In genomic region chr5:163586431-163587033, GRCh38 we compare ENCODE assay signal across 26 cellular contexts.
DNase-seq lines count a peak whose midpoint lies in the region; TF ChIP-seq lines count a peak whose summit lies in the region.
"Had no signal": no experiment of that assay in that cellular context is flagged by ENCODE, and none has a peak within 500 bp of the region (broad histone marks: within the 10 kb centered on the region; RNA-seq: fewer than 3 reads in every experiment).

No MANE protein-coding gene starts in this region.

- H3K4ac ChIP-seq in mesendoderm (ENCODE audit: low read depth, low read length), result no peak overlapping the region

- intact Hi-C loops in mammary epithelial cell (cut with micrococcal nuclease) (loop anchor here (5.0 kb wide), 1 partner anchor 61 kb away; no protein-coding TSS in a partner anchor), breast epithelium (cut with DNase I; ENCODE audit: low total_unique reads) (no loop called here), dorsolateral prefrontal cortex (cut with DNase I) (no loop called here)
- intact Hi-C loops in CD4-positive, alpha-beta memory T cell (cut with micrococcal nuclease), result no loop called here

- H3K4me1 ChIP-seq in mammary epithelial cell (ENCODE audit: insufficient read depth, low read length) (peaks cover 13% of the 10 kb centered on the region), breast epithelium (no peaks in the 10 kb centered on the region), mesendoderm (ENCODE audit: control insufficient read depth, low read depth, low read length) (no peaks in the 10 kb centered on the region)
- H3K4me1 ChIP-seq in CD4-positive, alpha-beta memory T cell (ENCODE audit: insufficient read depth, low read length), result no peaks in the 10 kb centered on the region
- H3K4me1 ChIP-seq: left ventricle myocardium inferior, right lobe of liver, transverse colon had no signal

- no peak overlapping the region for H3K56ac ChIP-seq in mesendoderm (ENCODE audit: low read length)

- H3K4me2 ChIP-seq in mammary epithelial cell (ENCODE audit: insufficient read depth, low read depth, low read length) (no peak overlapping the region), mesendoderm (ENCODE audit: low read length) (no peak overlapping the region)

- H3K79me1 ChIP-seq in mesendoderm (ENCODE audit: low read length), result no peaks in the 10 kb centered on the region

- H4K20me1 ChIP-seq in mammary epithelial cell (ENCODE audit: insufficient read depth, low read length), result no peaks in the 10 kb centered on the region

- H3K36me3 ChIP-seq in mammary epithelial cell (ENCODE audit: insufficient read depth, low read length), result no peaks in the 10 kb centered on the region
- no peaks in the 10 kb centered on the region for H3K36me3 ChIP-seq in breast epithelium
- H3K36me3 ChIP-seq in mesendoderm (ENCODE audit: control insufficient read depth, insufficient read depth, low read length), result no peaks in the 10 kb centered on the region
- H3K36me3 ChIP-seq in CD4-positive, alpha-beta memory T cell (ENCODE audit: insufficient read depth, low read length), result no peaks in the 10 kb centered on the region
- H3K36me3 ChIP-seq: left ventricle myocardium inferior, right lobe of liver, transverse colon had no signal

- no peak overlapping the region for H3K4me3 Mint-ChIP-seq in CD4-positive, alpha-beta memory T cell
- H3K4me3 Mint-ChIP-seq: activated CD4-positive, alpha-beta memory T cell treated with anti-CD3 and anti-CD28 coated beads for 36 hours; activated T-cell treated with anti-CD3 and anti-CD28 coated beads, Interleukin-2, amount 50 U/mL, for 72 hours had no signal

- no peak overlapping the region for H3K18ac ChIP-seq in mesendoderm (ENCODE audit: low read length)

- in situ Hi-C loops in mammary epithelial cell (cut with MboI; ENCODE audit: low sequenced_read_pairs in 2 of 2), result no loop called here

- H3K4me1 Mint-ChIP-seq in CD4-positive, alpha-beta memory T cell, result no peaks in the 10 kb centered on the region

- H2BK120ac ChIP-seq in mesendoderm (ENCODE audit: low read depth, low read length), result no peak overlapping the region

- no peak overlapping the region for H4K8ac ChIP-seq in mesendoderm (ENCODE audit: low read depth, low read length)

- H3K9me3 ChIP-seq in mammary epithelial cell (replicated peaks; ENCODE audit: insufficient read depth, low read length) (no peaks in the 10 kb centered on the region), breast epithelium (no peaks in the 10 kb centered on the region)
- no peaks in the 10 kb centered on the region for H3K9me3 ChIP-seq in CD4-positive, alpha-beta memory T cell (ENCODE audit: control insufficient read depth in 1 of 2, low read length in 2 of 2)
- H3K9me3 ChIP-seq: left ventricle myocardium inferior, right lobe of liver, transverse colon had no signal

- no peak overlapping the region for H4K5ac ChIP-seq in mesendoderm (ENCODE audit: low read length)

- POLR2A ChIA-PET in CD4-positive, alpha-beta memory T cell (lab: Charles Lee; ENCODE audit: partially characterized antibody), result no interaction called here

- H3K9ac ChIP-seq in mammary epithelial cell (ENCODE audit: insufficient read depth, low read length) (no peak overlapping the region), mesendoderm (ENCODE audit: low read length) (no peak overlapping the region)

- DNase-seq in mammary epithelial cell (no peak), breast epithelium (ENCODE audit: low spot score in 2 of 2) (no peak), dorsolateral prefrontal cortex (peak in 1 of 10 donors; percentile 37), mesendoderm (peak; percentile 73), LoVo (ENCODE audit: low spot score) (no peak), NCI-H510A treated with DMSO at 0.1 percent for 48 hours (lab: John Stamatoyannopoulos, UW) (no peak)
- no peak for DNase-seq in activated CD4-positive, alpha-beta T cell treated with anti-CD3 and anti-CD28 coated beads for 1 hour
- DNase-seq in CD4-positive, alpha-beta memory T cell, result no peak
- DNase-seq: activated CD4-positive, alpha-beta memory T cell treated with anti-CD3 and anti-CD28 coated beads for 36 hours; activated CD4-positive, CD25-positive, alpha-beta regulatory T cell treated with anti-CD3 and anti-CD28 coated beads, Interleukin-2, amount 50 U/mL, for 72 hours; activated naive CD4-positive, alpha-beta T cell treated with Interleukin-2 at 50 U/mL for 16 hours; activated T-cell treated with anti-CD3 and anti-CD28 coated beads, Interleukin-2, amount 50 U/mL, for 72 hours; DND-41; glutamatergic neuron; H7; Karpas-422; left ventricle myocardium inferior; NCI-H146; NCI-H748 treated with DMSO at 0.1 percent for 48 hours; right lobe of liver; Right ventricle myocardium superior; stimulated activated CD4-positive, alpha-beta T cell treated with anti-CD3 and anti-CD28 coated beads, Interleukin-2, amount 100 ng/mL, for 48 hours; T-helper 2 cell; transverse colon had no signal

- H2AFZ ChIP-seq in mammary epithelial cell (ENCODE audit: low read depth, low read length), result peak overlapping the region; percentile 2

- H2AK5ac ChIP-seq in mesendoderm (ENCODE audit: low read length), result no peak overlapping the region

- H2BK5ac ChIP-seq in mesendoderm (ENCODE audit: low read length), result no peak overlapping the region

- H3K4me3 ChIP-seq in mammary epithelial cell (replicated peaks in 1 of 3; ENCODE audit: insufficient read depth in 1 of 3, low read depth in 2 of 3, low read length in 3 of 3), result no peak overlapping the region
- no peak overlapping the region for H3K4me3 ChIP-seq in breast epithelium
- no peak overlapping the region for H3K4me3 ChIP-seq in dorsolateral prefrontal cortex
- no peak overlapping the region for H3K4me3 ChIP-seq in mesendoderm (ENCODE audit: low read length)
- no peak overlapping the region for H3K4me3 ChIP-seq in CD4-positive, alpha-beta memory T cell (ENCODE audit: low read length in 2 of 2)
- H3K4me3 ChIP-seq: left ventricle myocardium inferior, right lobe of liver, transverse colon had no signal

- no peak overlapping the region for H3K23ac ChIP-seq in mesendoderm (ENCODE audit: low read length)

- H3K27ac ChIP-seq in mammary epithelial cell (ENCODE audit: insufficient read depth, low read depth, low read length) (no peak overlapping the region), breast epithelium (no peak overlapping the region), dorsolateral prefrontal cortex (peak overlapping the region in 35 of 59 donors; percentile 3 to 81 (median 57)), mesendoderm (ENCODE audit: low read depth, low read length) (no peak overlapping the region)
- H3K27ac ChIP-seq in CD4-positive, alpha-beta memory T cell (ENCODE audit: low read depth, low read length), result no peak overlapping the region
- H3K27ac ChIP-seq: 22Rv1, C4-2B, left ventricle myocardium inferior, right lobe of liver had no signal

- 3% methylated on average over 2 of the region's 2 CpGs for WGBS in mammary epithelial cell (ENCODE audit: low coverage, missing lambda C conversion rate)
- no CpG with 5 or more reads among the region's 2 CpGs for WGBS in mesendoderm (ENCODE audit: extremely low coverage, insufficient coverage, low lambda C conversion rate)

- no peak for TF ChIP-seq CTCF in mammary epithelial cell (conservative IDR thresholded peaks at IDR 0.05 in 1 of 2, IDR thresholded peaks at IDR 0.05 in 1 of 2; ENCODE audit: extremely low read depth in 1 of 2, insufficient read depth in 1 of 2, low read depth in 1 of 2, low read length in 2 of 2)
- TF ChIP-seq CTCF in breast epithelium (IDR thresholded peaks at IDR 0.05), result no peak
- no peak for TF ChIP-seq CTCF in dorsolateral prefrontal cortex (IDR thresholded peaks at IDR 0.05 in 54 of 56, conservative IDR thresholded peaks at IDR 0.05 in 2 of 56; ENCODE audit: low read depth in 1 of 56, partially characterized antibody in 56 of 56)

- H2BK15ac ChIP-seq in mesendoderm (replicated peaks; ENCODE audit: low read depth), result no peak overlapping the region

- CTCF ChIA-PET in mammary epithelial cell (lab: Charles Lee; ENCODE audit: low non-redundant PET), result no interaction called here
- CTCF ChIA-PET in CD4-positive, alpha-beta memory T cell (lab: Charles Lee; ENCODE audit: partially characterized antibody), result no interaction called here

- H3K36me3 Mint-ChIP-seq in CD4-positive, alpha-beta memory T cell, result no peaks in the 10 kb centered on the region
- H3K36me3 Mint-ChIP-seq: activated CD4-positive, alpha-beta memory T cell treated with anti-CD3 and anti-CD28 coated beads for 36 hours had no signal

- TF ChIP-seq POLR2A in breast epithelium (IDR thresholded peaks at IDR 0.05), result no peak

- H3K9me3 Mint-ChIP-seq in CD4-positive, alpha-beta memory T cell, result no peaks in the 10 kb centered on the region
- H3K9me3 Mint-ChIP-seq: activated CD4-positive, alpha-beta memory T cell treated with anti-CD3 and anti-CD28 coated beads for 36 hours; activated T-cell treated with anti-CD3 and anti-CD28 coated beads, Interleukin-2, amount 50 U/mL, for 72 hours had no signal

- H3K27me3 ChIP-seq in mammary epithelial cell (ENCODE audit: insufficient read depth, low read length), result no peaks in the 10 kb centered on the region
- H3K27me3 ChIP-seq in breast epithelium, result no peaks in the 10 kb centered on the region
- H3K27me3 ChIP-seq in dorsolateral prefrontal cortex, result no peaks in the 10 kb centered on the region
- H3K27me3 ChIP-seq in mesendoderm (ENCODE audit: insufficient read depth, low read length, poor library complexity), result no peaks in the 10 kb centered on the region
- no peaks in the 10 kb centered on the region for H3K27me3 ChIP-seq in CD4-positive, alpha-beta memory T cell (ENCODE audit: insufficient read depth, low read length)
- H3K27me3 ChIP-seq: right lobe of liver, transverse colon had no signal

- dilution Hi-C loops in mammary epithelial cell (cut with HindIII; ENCODE audit: low sequenced_read_pairs), result no loop called here

- no peaks in the 10 kb centered on the region for H3K79me2 ChIP-seq in mammary epithelial cell (ENCODE audit: insufficient read depth, low read length)
- H3K79me2 ChIP-seq in mesendoderm (ENCODE audit: control insufficient read depth, insufficient read depth, low read length), result no peaks in the 10 kb centered on the region

- no peak overlapping the region for H3K27ac Mint-ChIP-seq in CD4-positive, alpha-beta memory T cell
- H3K27ac Mint-ChIP-seq: activated CD4-positive, alpha-beta memory T cell treated with anti-CD3 and anti-CD28 coated beads for 36 hours; activated T-cell treated with anti-CD3 and anti-CD28 coated beads, Interleukin-2, amount 50 U/mL, for 72 hours had no signal

- H3K27me3 Mint-ChIP-seq in CD4-positive, alpha-beta memory T cell, result peaks cover 4 to 7% of the 10 kb centered on the region in 2 donors

- BruUV-seq in mammary epithelial cell (replicated peaks; lab: Mats Ljungman, UMichigan), result no TSS peak

Comparison
In these comparisons a context has a peak if more than half of its experiments do, and no peak if none do; other contexts are left out.
1. H3K27ac ChIP-seq: peak in dorsolateral prefrontal cortex (35 of 59); none in mammary epithelial cell (single experiment), breast epithelium (0 of 2), mesendoderm (single experiment) and CD4-positive, alpha-beta memory T cell (single experiment).